In the genomic region with DNA sequence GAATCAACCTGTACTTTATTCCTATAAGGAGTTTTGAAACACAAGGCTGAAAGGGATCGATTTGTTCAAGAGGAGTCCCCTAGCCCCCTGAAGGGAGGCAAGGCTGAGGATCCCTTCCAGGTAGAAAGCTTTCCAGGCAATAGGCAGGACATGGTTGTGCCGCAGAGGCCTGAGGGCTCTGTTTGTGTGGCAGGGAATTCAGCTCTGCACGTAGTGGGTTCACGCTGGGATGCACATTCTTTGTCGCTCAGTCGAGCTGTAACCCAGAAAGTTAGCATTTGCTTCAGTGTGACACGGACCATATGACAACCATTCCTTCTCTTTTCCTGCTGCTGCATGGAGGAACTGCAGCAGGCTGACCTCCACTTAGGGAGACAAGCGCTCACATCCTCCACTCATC, we compare ENCODE assay signal across 33 cellular contexts.
"Had no signal": no experiment of that assay in that cellular context is flagged by ENCODE, and none has a peak within 500 bp of the region (broad histone marks: within the 10 kb centered on the region; RNA-seq: fewer than 3 reads in every experiment).

No MANE protein-coding gene starts in this region.

- H3K27ac Mint-ChIP-seq: activated CD4-positive, alpha-beta memory T cell treated with anti-CD3 and anti-CD28 coated beads, Interleukin-2, amount 10 ng/mL, durations not matched to agents 7 days and 5 days; activated CD4-positive, alpha-beta T cell treated with anti-CD3 and anti-CD28 coated beads, Interleukin-2, amount 10 ng/mL, durations not matched to agents 7 days and 5 days; activated naive CD8-positive, alpha-beta T cell; activated T-cell treated with anti-CD3 and anti-CD28 coated beads, Interleukin-2, amount 50 U/mL, for 24 hours; activated T-cell treated with anti-CD3 and anti-CD28 coated beads, Interleukin-2, amount 50 U/mL, for 72 hours; dendritic cell treated with granulocyte-macrophage colony-stimulating factor and Interleukin-4, amounts not matched to agents 40 ng/mL and 50 ng/mL, for 4 days; T-helper 17 cell; T-helper 2 cell treated with Interferon-gamma antibody and Interleukin-4, amounts not matched to agents 5 μg/mL and 100 μg/mL, for 36 hours had no signal

- H3K4me1 Mint-ChIP-seq: activated CD4-positive, alpha-beta memory T cell treated with anti-CD3 and anti-CD28 coated beads, Interleukin-2, amount 10 ng/mL, durations not matched to agents 7 days and 5 days; activated CD4-positive, alpha-beta T cell treated with anti-CD3 and anti-CD28 coated beads, Interleukin-2, amount 10 ng/mL, durations not matched to agents 7 days and 5 days; central memory CD8-positive, alpha-beta T cell; T-helper 17 cell had no signal

- H3K4me3 Mint-ChIP-seq: activated CD4-positive, alpha-beta memory T cell treated with anti-CD3 and anti-CD28 coated beads, Interleukin-2, amount 10 ng/mL, durations not matched to agents 7 days and 5 days; activated CD4-positive, alpha-beta T cell treated with anti-CD3 and anti-CD28 coated beads, Interleukin-2, amount 10 ng/mL, durations not matched to agents 7 days and 5 days; activated naive CD8-positive, alpha-beta T cell; activated T-cell treated with anti-CD3 and anti-CD28 coated beads, Interleukin-2, amount 50 U/mL, for 24 hours; activated T-cell treated with anti-CD3 and anti-CD28 coated beads, Interleukin-2, amount 50 U/mL, for 72 hours; central memory CD8-positive, alpha-beta T cell; dendritic cell treated with granulocyte-macrophage colony-stimulating factor and Interleukin-4, amounts not matched to agents 40 ng/mL and 50 ng/mL, for 4 days; T-helper 17 cell; T-helper 2 cell treated with Interferon-gamma antibody and Interleukin-4, amounts not matched to agents 5 μg/mL and 100 μg/mL, for 36 hours had no signal

- H3K4me1 ChIP-seq: esophagus squamous epithelium, gastroesophageal sphincter, heart right ventricle had no signal

- H3K4me3 ChIP-seq: coronary artery, dorsolateral prefrontal cortex, esophagus squamous epithelium, gastroesophageal sphincter, heart right ventricle had no signal

- H3K36me3 ChIP-seq: brain microvascular endothelial cell, esophagus squamous epithelium, gastroesophageal sphincter, heart right ventricle, WERI-Rb-1 had no signal

- H3K27me3 Mint-ChIP-seq: activated CD4-positive, alpha-beta memory T cell treated with anti-CD3 and anti-CD28 coated beads, Interleukin-2, amount 10 ng/mL, durations not matched to agents 7 days and 5 days; activated CD4-positive, alpha-beta T cell treated with anti-CD3 and anti-CD28 coated beads, Interleukin-2, amount 10 ng/mL, durations not matched to agents 7 days and 5 days; activated T-cell treated with anti-CD3 and anti-CD28 coated beads, Interleukin-2, amount 50 U/mL, for 24 hours; central memory CD8-positive, alpha-beta T cell had no signal

- DNase-seq: activated CD4-positive, alpha-beta memory T cell treated with anti-CD3 and anti-CD28 coated beads, Interleukin-2, amount 10 ng/mL, durations not matched to agents 7 days and 5 days; activated CD4-positive, alpha-beta T cell treated with anti-CD3 and anti-CD28 coated beads for 1 hour; activated CD4-positive, alpha-beta T cell treated with anti-CD3 and anti-CD28 coated beads for 4 hours; activated CD4-positive, alpha-beta T cell treated with anti-CD3 and anti-CD28 coated beads, Interleukin-2, amount 10 ng/mL, durations not matched to agents 7 days and 5 days; activated CD4-positive, alpha-beta T cell treated with anti-CD3 and anti-CD28 coated beads, Interleukin-2, amount 50 U/mL, for 4 hours; activated CD4-positive, CD25-positive, alpha-beta regulatory T cell; activated CD8-positive, alpha-beta memory T cell treated with anti-CD3 and anti-CD28 coated beads, Interleukin-2, amount 50 U/mL, for 48 hours; activated effector memory CD4-positive, alpha-beta T cell treated with Interleukin-2 at 50 U/mL for 16 hours; activated gamma-delta T cell treated with Interleukin-2 at 50 U/mL for 16 hours; activated naive CD4-positive, alpha-beta T cell treated with anti-CD3 and anti-CD28 coated beads, Interleukin-2, amount 50 U/mL, for 16 hours; activated naive CD4-positive, alpha-beta T cell treated with Interleukin-2 at 50 U/mL for 16 hours; activated T-cell treated with anti-CD3 and anti-CD28 coated beads for 4 hours; activated T-cell treated with anti-CD3 and anti-CD28 coated beads, Interleukin-2, amount 50 U/mL, for 24 hours; activated T-cell treated with anti-CD3 and anti-CD28 coated beads, Interleukin-2, amount 50 U/mL, for 72 hours; amniotic stem cell; anterior cingulate cortex; brain microvascular endothelial cell; dorsolateral prefrontal cortex; effector memory CD4-positive, alpha-beta T cell; esophagus squamous epithelium; foreskin melanocyte; heart right ventricle; T-helper 1 cell; T-helper 17 cell; T1000; WERI-Rb-1 had no signal

- H3K27ac ChIP-seq: brain microvascular endothelial cell, coronary artery, dorsolateral prefrontal cortex, epithelial cell of prostate, esophagus squamous epithelium, gastroesophageal sphincter, heart right ventricle, WERI-Rb-1 had no signal

- H3K27me3 ChIP-seq: brain microvascular endothelial cell, esophagus squamous epithelium, gastroesophageal sphincter had no signal

- ATAC-seq: activated T-cell treated with anti-CD3 and anti-CD28 coated beads, Interleukin-2, amount 50 U/mL, for 72 hours; gastroesophageal sphincter; heart right ventricle; T-helper 17 cell had no signal

- H3K9me3 ChIP-seq: esophagus squamous epithelium, gastroesophageal sphincter, heart right ventricle had no signal

- H3K9me3 Mint-ChIP-seq: activated CD4-positive, alpha-beta memory T cell treated with anti-CD3 and anti-CD28 coated beads, Interleukin-2, amount 10 ng/mL, durations not matched to agents 7 days and 5 days; activated CD4-positive, alpha-beta T cell treated with anti-CD3 and anti-CD28 coated beads, Interleukin-2, amount 10 ng/mL, durations not matched to agents 7 days and 5 days; activated T-cell treated with anti-CD3 and anti-CD28 coated beads, Interleukin-2, amount 50 U/mL, for 24 hours; activated T-cell treated with anti-CD3 and anti-CD28 coated beads, Interleukin-2, amount 50 U/mL, for 72 hours; central memory CD8-positive, alpha-beta T cell; dendritic cell treated with granulocyte-macrophage colony-stimulating factor and Interleukin-4, amounts not matched to agents 40 ng/mL and 50 ng/mL, for 4 days; T-helper 2 cell treated with Interferon-gamma antibody and Interleukin-4, amounts not matched to agents 5 μg/mL and 100 μg/mL, for 36 hours had no signal

- H3K36me3 Mint-ChIP-seq: activated naive CD8-positive, alpha-beta T cell had no signal
